ENCODE assay signal across 16 cellular contexts in the genomic region with DNA sequence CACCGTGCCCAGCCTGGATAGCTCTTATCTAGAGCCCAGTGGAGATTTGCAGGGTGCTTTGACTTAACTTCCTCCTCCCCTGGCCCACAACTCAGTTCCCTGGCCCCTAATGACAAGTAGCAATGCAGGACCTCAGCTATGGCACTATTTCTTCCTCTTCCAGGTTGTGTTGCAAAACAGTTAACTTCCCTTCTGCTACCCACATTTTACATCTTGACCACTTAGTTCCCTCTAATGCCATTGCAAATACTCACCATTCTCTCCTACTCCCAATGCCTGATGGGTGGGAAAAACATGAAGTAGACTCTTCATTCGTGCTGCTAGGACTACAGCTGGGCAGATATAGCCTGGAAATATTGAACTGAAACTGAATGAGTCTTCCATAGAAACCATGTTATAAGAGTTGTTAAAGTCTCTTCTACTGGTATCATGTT. TPM values are rescaled to one million over a fixed set of nuclear protein-coding genes. Genes with fewer than 3 reads are reported as not detected.
DNase-seq lines count a peak whose midpoint lies in the region; ATAC-seq and TF ChIP-seq lines count a peak whose summit lies in the region.
"Had no signal": no experiment of that assay in that cellular context is flagged by ENCODE, and none has a peak within 500 bp of the region (broad histone marks: within the 10 kb centered on the region; RNA-seq: fewer than 3 reads in every experiment).

No MANE protein-coding gene starts in this region.

- H3K9me3 Mint-ChIP-seq in activated T-helper 2 cell treated with anti-CD3 and anti-CD28 coated beads, Interferon-gamma antibody, Interleukin-2, Interleukin-4, amounts not matched to agents 10 μg/mL and 5 μg/mL and 100 μg/mL, durations not matched to agents 14 hours and 24 hours and 36 hours: no peaks in the 10 kb centered on the region
- H3K9me3 Mint-ChIP-seq: activated naive CD4-positive, alpha-beta T cell treated with anti-CD3 and anti-CD28 coated beads for 36 hours had no signal

- no peaks in the 10 kb centered on the region for H4K20me1 ChIP-seq in BLaER1 treated with 17β-estradiol and CSF1 and Interleukin-3, amounts not matched to agents 10 nM and 100 nM
- H4K20me1 ChIP-seq in Loucy (ENCODE audit: insufficient read depth, low read length, poor library complexity, severe bottlenecking): no peaks in the 10 kb centered on the region

- no peaks in the 10 kb centered on the region for H3K79me2 ChIP-seq in Loucy (ENCODE audit: insufficient read depth, low read length)

- no peaks in the 10 kb centered on the region for H3K27me3 ChIP-seq in BLaER1 treated with 17β-estradiol and CSF1 and Interleukin-3, amounts not matched to agents 10 nM and 100 nM
- H3K27me3 ChIP-seq in Loucy (ENCODE audit: insufficient read depth, low read length, poor library complexity, severe bottlenecking) (no peaks in the 10 kb centered on the region), colonic mucosa (no peaks in the 10 kb centered on the region)
- H3K27me3 ChIP-seq: vagina had no signal

- peaks cover 16% of the 10 kb centered on the region for H3K4me1 Mint-ChIP-seq in activated T-helper 2 cell treated with anti-CD3 and anti-CD28 coated beads, Interferon-gamma antibody, Interleukin-2, Interleukin-4, amounts not matched to agents 10 μg/mL and 5 μg/mL and 100 μg/mL, durations not matched to agents 14 hours and 24 hours and 36 hours (ENCODE audit: low read depth)

- peak overlapping the region in 8 of 11 experiments; percentile 11 to 87 (median 67); a peak in 15 of 22 replicates for H3K4me2 ChIP-seq in BLaER1 treated with 17β-estradiol and CSF1 and Interleukin-3, amounts not matched to agents 10 nM and 100 nM
- peak overlapping the region; percentile 54 for H3K4me2 ChIP-seq in Loucy (ENCODE audit: low read depth, low read length, poor library complexity, severe bottlenecking)

- H3K36me3 ChIP-seq in BLaER1 treated with 17β-estradiol and CSF1 and Interleukin-3, amounts not matched to agents 10 nM and 100 nM: peaks cover 0 to 11% (median 3%) of the 10 kb centered on the region in 11 experiments; a peak in 4 of 22 replicates
- H3K36me3 ChIP-seq in Loucy (ENCODE audit: insufficient read depth, low read length): peaks cover 15% of the 10 kb centered on the region; the same call in 1 of the 2 replicates
- no peaks in the 10 kb centered on the region for H3K36me3 ChIP-seq in colonic mucosa

- 0 out of 2 replicates have a peak overlapping the region, but pooled peaks have one; percentile 43 for H2AFZ ChIP-seq in Loucy (ENCODE audit: low read length)

- TF ChIP-seq CTCF in Loucy (conservative IDR thresholded peaks at IDR 0.05; ENCODE audit: low read length) (no peak), colonic mucosa (IDR thresholded peaks at IDR 0.05) (no peak)

- no peaks in the 10 kb centered on the region for H3K27me3 Mint-ChIP-seq in activated T-helper 2 cell treated with anti-CD3 and anti-CD28 coated beads, Interferon-gamma antibody, Interleukin-2, Interleukin-4, amounts not matched to agents 10 μg/mL and 5 μg/mL and 100 μg/mL, durations not matched to agents 14 hours and 24 hours and 36 hours (ENCODE audit: low read depth)

- H3K9me2 ChIP-seq in Loucy (replicated peaks; ENCODE audit: low read depth, low read length): no peaks in the 10 kb centered on the region

- H3K4me3 ChIP-seq in BLaER1 treated with 17β-estradiol and CSF1 and Interleukin-3, amounts not matched to agents 10 nM and 100 nM: peak overlapping the region in 1 of 10 experiments; percentile 28; a peak in 2 of 20 replicates
- no peak overlapping the region for H3K4me3 ChIP-seq in Loucy (ENCODE audit: low read length, poor library complexity, severe bottlenecking)
- no peak overlapping the region for H3K4me3 ChIP-seq in colonic mucosa
- H3K4me3 ChIP-seq: vagina had no signal

- DNase-seq in colonic mucosa: no peak
- peak; percentile 34 for DNase-seq in midbrain (lab: John Stamatoyannopoulos, UW)
- DNase-seq in activated T-helper 2 cell treated with anti-CD3 and anti-CD28 coated beads, Interferon-gamma antibody, Interleukin-2, Interleukin-4, amounts not matched to agents 10 μg/mL and 5 μg/mL and 100 μg/mL, durations not matched to agents 14 hours and 24 hours and 36 hours (ENCODE audit: low spot score): no peak
- DNase-seq in HuH-7.5 (ENCODE audit: low spot score): no peak
- DNase-seq: activated naive CD4-positive, alpha-beta T cell treated with anti-CD3 and anti-CD28 coated beads for 36 hours; DMS153; mammary epithelial cell; occipital lobe had no signal

- peaks cover 0 to 79% (median 34%) of the 10 kb centered on the region in 10 experiments; a peak in 17 of 20 replicates for H3K4me1 ChIP-seq in BLaER1 treated with 17β-estradiol and CSF1 and Interleukin-3, amounts not matched to agents 10 nM and 100 nM
- H3K4me1 ChIP-seq in Loucy (ENCODE audit: insufficient read depth, low read length, poor library complexity, severe bottlenecking) (peaks cover 26% of the 10 kb centered on the region), colonic mucosa (no peaks in the 10 kb centered on the region)
- H3K4me1 ChIP-seq: vagina had no signal

- peaks cover 0 to 19% (median 0%) of the 10 kb centered on the region in 11 experiments; a peak in 5 of 22 replicates for H3K9me3 ChIP-seq in BLaER1 treated with 17β-estradiol and CSF1 and Interleukin-3, amounts not matched to agents 10 nM and 100 nM (replicated peaks in 1 of 11)
- H3K9me3 ChIP-seq in Loucy (ENCODE audit: insufficient read depth, low read depth, low read length): no peaks in the 10 kb centered on the region
- no peaks in the 10 kb centered on the region for H3K9me3 ChIP-seq in colonic mucosa
- H3K9me3 ChIP-seq: vagina had no signal

- peak overlapping the region in 8 of 11 experiments; percentile 34 to 87 (median 79); a peak in 14 of 22 replicates for H3K27ac ChIP-seq in BLaER1 treated with 17β-estradiol and CSF1 and Interleukin-3, amounts not matched to agents 10 nM and 100 nM
- peak overlapping the region; percentile 47 for H3K27ac ChIP-seq in colonic mucosa
- H3K27ac ChIP-seq: RWPE1, vagina had no signal

- peak overlapping the region in 7 of 11 experiments; percentile 27 to 69 (median 57); a peak in 11 of 22 replicates for H3K9ac ChIP-seq in BLaER1 treated with 17β-estradiol and CSF1 and Interleukin-3, amounts not matched to agents 10 nM and 100 nM
- H3K9ac ChIP-seq in Loucy (ENCODE audit: low read depth, low read length, poor library complexity, severe bottlenecking) (no peak overlapping the region), colonic mucosa (ENCODE audit: low read depth in 2 of 2, low read length in 2 of 2) (no peak overlapping the region)

- no peak overlapping the region for H3K4me3 Mint-ChIP-seq in activated T-helper 2 cell treated with anti-CD3 and anti-CD28 coated beads, Interferon-gamma antibody, Interleukin-2, Interleukin-4, amounts not matched to agents 10 μg/mL and 5 μg/mL and 100 μg/mL, durations not matched to agents 14 hours and 24 hours and 36 hours (ENCODE audit: low read depth)
- H3K4me3 Mint-ChIP-seq: activated naive CD4-positive, alpha-beta T cell treated with anti-CD3 and anti-CD28 coated beads for 36 hours had no signal

- intact Hi-C loops in colonic mucosa (cut with DNase I): no loop called here
- intact Hi-C loops in activated T-helper 2 cell treated with anti-CD3 and anti-CD28 coated beads, Interferon-gamma antibody, Interleukin-2, Interleukin-4, amounts not matched to agents 10 μg/mL and 5 μg/mL and 100 μg/mL, durations not matched to agents 14 hours and 24 hours and 36 hours (cut with micrococcal nuclease): no loop called here

- H3F3A ChIP-seq in Loucy (ENCODE audit: low read depth): no peaks in the 10 kb centered on the region

- ATAC-seq in HG03520 (IDR thresholded peaks at IDR 0.05; ENCODE audit: unreplicated experiment) (no peak), GM19324 (IDR thresholded peaks at IDR 0.05; ENCODE audit: low FRiP score, unreplicated experiment) (no peak)

- H3K36me3 Mint-ChIP-seq in activated T-helper 2 cell treated with anti-CD3 and anti-CD28 coated beads, Interferon-gamma antibody, Interleukin-2, Interleukin-4, amounts not matched to agents 10 μg/mL and 5 μg/mL and 100 μg/mL, durations not matched to agents 14 hours and 24 hours and 36 hours (ENCODE audit: low read depth): peaks cover 6% of the 10 kb centered on the region

- H3K27ac Mint-ChIP-seq in activated T-helper 2 cell treated with anti-CD3 and anti-CD28 coated beads, Interferon-gamma antibody, Interleukin-2, Interleukin-4, amounts not matched to agents 10 μg/mL and 5 μg/mL and 100 μg/mL, durations not matched to agents 14 hours and 24 hours and 36 hours: no peak overlapping the region
- H3K27ac Mint-ChIP-seq: activated naive CD4-positive, alpha-beta T cell treated with anti-CD3 and anti-CD28 coated beads for 36 hours had no signal

RNA-seq across cellular contexts. Expression of gene FGL2, which starts 39.1 kb away (rescaled TPM):
- 10 to 100 TPM in 1 of 2 donors, 1 to 10 TPM in 1; 6.4 to 34.0 TPM for total RNA-seq in colonic mucosa
- 1.1 and 1.2 TPM in 2 replicates for total RNA-seq in activated T-helper 2 cell treated with anti-CD3 and anti-CD28 coated beads, Interferon-gamma antibody, Interleukin-2, Interleukin-4, amounts not matched to agents 10 μg/mL and 5 μg/mL and 100 μg/mL, durations not matched to agents 14 hours and 24 hours and 36 hours
- total RNA-seq: activated naive CD4-positive, alpha-beta T cell treated with anti-CD3 and anti-CD28 coated beads for 36 hours; epithelial cell of proximal tubule; M059J had no signal

Comparison
In these comparisons a context has a peak if more than half of its experiments do, and no peak if none do; other contexts are left out.
1. H3K9ac ChIP-seq: peak in BLaER1 treated with 17β-estradiol and CSF1 and Interleukin-3, amounts not matched to agents 10 nM and 100 nM (7 of 11); none in Loucy (single experiment) and colonic mucosa (0 of 2).